ENCODE assay signal across 10 cellular contexts in the genomic region with DNA sequence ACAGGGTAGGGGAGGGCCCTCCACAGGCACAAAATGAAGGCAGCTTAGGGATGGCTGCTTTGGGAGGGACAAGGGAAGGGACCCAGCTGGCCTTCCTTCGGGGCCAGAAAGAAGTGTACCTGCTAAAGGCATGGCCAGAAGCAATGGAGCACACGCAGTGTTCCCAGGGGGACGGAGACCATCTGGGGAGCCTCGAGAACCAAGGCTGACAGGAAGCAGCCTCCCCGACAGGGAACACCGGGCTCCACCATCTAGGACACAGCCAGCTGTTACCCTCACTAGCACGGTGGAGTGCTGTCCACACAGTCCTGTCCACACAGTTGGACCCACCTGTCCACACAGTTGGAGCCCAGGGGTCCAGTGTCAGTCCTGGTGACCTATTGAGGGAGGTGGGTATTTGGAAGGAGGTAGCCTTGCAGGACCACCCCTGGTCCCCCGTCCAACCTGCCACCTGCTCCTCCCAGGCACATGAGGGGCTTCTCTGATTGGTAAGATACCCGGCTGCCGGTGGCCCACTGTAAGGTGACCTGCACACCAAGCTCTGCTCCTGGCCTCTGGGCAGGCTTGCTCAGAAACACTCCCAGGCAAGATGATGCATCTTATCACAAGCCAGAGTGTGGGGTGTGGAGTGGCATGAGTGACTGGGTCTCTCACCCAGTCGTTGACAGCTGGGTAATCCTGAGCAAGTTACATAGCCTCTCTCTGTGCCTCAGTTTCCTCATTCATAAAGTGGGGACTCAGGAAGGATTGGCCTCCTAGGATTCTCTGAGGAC. TPM values are rescaled to one million over a fixed set of nuclear protein-coding genes. Genes with fewer than 3 reads are reported as not detected.
DNase-seq lines count a peak whose midpoint lies in the region; ATAC-seq and TF ChIP-seq lines count a peak whose summit lies in the region.
"Had no signal": no experiment of that assay in that cellular context is flagged by ENCODE, and none has a peak within 500 bp of the region (broad histone marks: within the 10 kb centered on the region; RNA-seq: fewer than 3 reads in every experiment).

No MANE protein-coding gene starts in this region.

- H3K27me3 Mint-ChIP-seq in T-helper 1 cell treated with Interleukin-12 subunit alpha and Interleukin-12 subunit beta and Interleukin-4 antibody, amounts not matched to agents 30 μg/mL and 1 μg/mL, for 36 hours (ENCODE audit: low read depth) = no peaks in the 10 kb centered on the region
- H3K27me3 Mint-ChIP-seq in activated T-cell treated with anti-CD3 and anti-CD28 coated beads, Interleukin-2, amount 50 U/mL, for 72 hours (ENCODE audit: low read depth) = peaks cover 10% of the 10 kb centered on the region
- H3K27me3 Mint-ChIP-seq in stimulated activated naive CD8-positive, alpha-beta T cell treated with anti-CD3 and anti-CD28 coated beads, Interleukin-15, Interleukin-2, amounts not matched to agents 100 ng/mL and 50 ng/mL, for 24 hours = peaks cover 23% of the 10 kb centered on the region
- peaks cover 4% of the 10 kb centered on the region for H3K27me3 Mint-ChIP-seq in nephron progenitor cell (ENCODE audit: low read depth, poor library complexity)

- no peak overlapping the region for H2BK120ac ChIP-seq in mesendoderm (ENCODE audit: low read depth, low read length)

- H3K56ac ChIP-seq in mesendoderm (ENCODE audit: low read length) = no peak overlapping the region

- peak overlapping the region; percentile 79 for H3K27ac Mint-ChIP-seq in T-helper 1 cell treated with Interleukin-12 subunit alpha and Interleukin-12 subunit beta and Interleukin-4 antibody, amounts not matched to agents 30 μg/mL and 1 μg/mL, for 36 hours
- peak overlapping the region; percentile 76 for H3K27ac Mint-ChIP-seq in activated T-cell treated with anti-CD3 and anti-CD28 coated beads, Interleukin-2, amount 50 U/mL, for 72 hours
- peak overlapping the region; percentile 95 for H3K27ac Mint-ChIP-seq in stimulated activated naive CD8-positive, alpha-beta T cell treated with anti-CD3 and anti-CD28 coated beads, Interleukin-15, Interleukin-2, amounts not matched to agents 100 ng/mL and 50 ng/mL, for 24 hours
- H3K27ac Mint-ChIP-seq in nephron progenitor cell = no peak overlapping the region

- TF ChIP-seq CTCF in foreskin keratinocyte (conservative IDR thresholded peaks at IDR 0.05) (no peak), nephron progenitor cell (IDR thresholded peaks at IDR 0.05) (no peak)

- H3K4me1 ChIP-seq in foreskin keratinocyte = peaks cover 12% of the 10 kb centered on the region
- H3K4me1 ChIP-seq in mesendoderm (ENCODE audit: control insufficient read depth, low read depth, low read length) = peaks cover 6% of the 10 kb centered on the region

- H3K4me3 ChIP-seq in mesendoderm (ENCODE audit: low read length) = no peak overlapping the region
- H3K4me3 ChIP-seq: GM12878 had no signal

- ATAC-seq in activated T-cell treated with anti-CD3 and anti-CD28 coated beads, Interleukin-2, amount 50 U/mL, for 72 hours (replicated peaks in 1 of 2) = peak; percentile 61 to 65
- peak; percentile 70 for ATAC-seq in foreskin keratinocyte
- no peak for ATAC-seq in HG03521 (IDR thresholded peaks at IDR 0.05; ENCODE audit: unreplicated experiment)

- H3K18ac ChIP-seq in mesendoderm (ENCODE audit: low read length) = no peak overlapping the region

- H3K79me2 ChIP-seq in mesendoderm (ENCODE audit: control insufficient read depth, insufficient read depth, low read length) = no peaks in the 10 kb centered on the region

- DNase-seq in T-helper 1 cell (no peak), foreskin keratinocyte (no peak), mesendoderm (no peak), nephron progenitor cell (no peak)
- peak; percentile 51 to 53 for DNase-seq in activated T-cell treated with anti-CD3 and anti-CD28 coated beads, Interleukin-2, amount 50 U/mL, for 72 hours
- DNase-seq: NCI-H345 had no signal

- no peak overlapping the region for H2BK5ac ChIP-seq in mesendoderm (ENCODE audit: low read length)

- H4K5ac ChIP-seq in mesendoderm (ENCODE audit: low read length) = no peak overlapping the region

- WGBS in mesendoderm (ENCODE audit: extremely low coverage, insufficient coverage, low lambda C conversion rate) = no CpG with 5 or more reads among the region's 11 CpGs

- no peak overlapping the region for H3K23ac ChIP-seq in mesendoderm (ENCODE audit: low read length)

- H3K27ac ChIP-seq in foreskin keratinocyte (peak overlapping the region; percentile 66), mesendoderm (ENCODE audit: low read depth, low read length) (no peak overlapping the region)

- no peaks in the 10 kb centered on the region for H3K79me1 ChIP-seq in mesendoderm (ENCODE audit: low read length)

- no peaks in the 10 kb centered on the region for H3K36me3 Mint-ChIP-seq in T-helper 1 cell treated with Interleukin-12 subunit alpha and Interleukin-12 subunit beta and Interleukin-4 antibody, amounts not matched to agents 30 μg/mL and 1 μg/mL, for 36 hours (ENCODE audit: low read depth)
- no peaks in the 10 kb centered on the region for H3K36me3 Mint-ChIP-seq in activated T-cell treated with anti-CD3 and anti-CD28 coated beads, Interleukin-2, amount 50 U/mL, for 72 hours (ENCODE audit: insufficient read depth in 2 of 2)
- peaks cover 4% of the 10 kb centered on the region for H3K36me3 Mint-ChIP-seq in stimulated activated naive CD8-positive, alpha-beta T cell treated with anti-CD3 and anti-CD28 coated beads, Interleukin-15, Interleukin-2, amounts not matched to agents 100 ng/mL and 50 ng/mL, for 24 hours (ENCODE audit: low read depth)
- H3K36me3 Mint-ChIP-seq in nephron progenitor cell (ENCODE audit: low read depth) = no peaks in the 10 kb centered on the region

- no peaks in the 10 kb centered on the region for H3K9me3 Mint-ChIP-seq in T-helper 1 cell treated with Interleukin-12 subunit alpha and Interleukin-12 subunit beta and Interleukin-4 antibody, amounts not matched to agents 30 μg/mL and 1 μg/mL, for 36 hours
- H3K9me3 Mint-ChIP-seq in activated T-cell treated with anti-CD3 and anti-CD28 coated beads, Interleukin-2, amount 50 U/mL, for 72 hours = no peaks in the 10 kb centered on the region
- H3K9me3 Mint-ChIP-seq in stimulated activated naive CD8-positive, alpha-beta T cell treated with anti-CD3 and anti-CD28 coated beads, Interleukin-15, Interleukin-2, amounts not matched to agents 100 ng/mL and 50 ng/mL, for 24 hours = no peaks in the 10 kb centered on the region
- H3K9me3 Mint-ChIP-seq in nephron progenitor cell = no peaks in the 10 kb centered on the region

- no peak overlapping the region for H2BK15ac ChIP-seq in mesendoderm (replicated peaks; ENCODE audit: low read depth)

- no peak overlapping the region for H3K4me2 ChIP-seq in mesendoderm (ENCODE audit: low read length)

- H4K8ac ChIP-seq in mesendoderm (ENCODE audit: low read depth, low read length) = no peak overlapping the region

- no peak overlapping the region for H3K9ac ChIP-seq in mesendoderm (ENCODE audit: low read length)

- H3K27me3 ChIP-seq in foreskin keratinocyte = no peaks in the 10 kb centered on the region
- no peaks in the 10 kb centered on the region for H3K27me3 ChIP-seq in mesendoderm (ENCODE audit: insufficient read depth, low read length, poor library complexity)

- no peaks in the 10 kb centered on the region for H3K36me3 ChIP-seq in mesendoderm (ENCODE audit: control insufficient read depth, insufficient read depth, low read length)

- H3K4ac ChIP-seq in mesendoderm (ENCODE audit: low read depth, low read length) = no peak overlapping the region

- no peak overlapping the region for H2AK5ac ChIP-seq in mesendoderm (ENCODE audit: low read length)

- H3K4me1 Mint-ChIP-seq in T-helper 1 cell treated with Interleukin-12 subunit alpha and Interleukin-12 subunit beta and Interleukin-4 antibody, amounts not matched to agents 30 μg/mL and 1 μg/mL, for 36 hours (ENCODE audit: low read depth) = peaks cover 24% of the 10 kb centered on the region
- H3K4me1 Mint-ChIP-seq in activated T-cell treated with anti-CD3 and anti-CD28 coated beads, Interleukin-2, amount 50 U/mL, for 72 hours (ENCODE audit: low read depth) = peaks cover 79% of the 10 kb centered on the region
- peaks cover 62% of the 10 kb centered on the region for H3K4me1 Mint-ChIP-seq in stimulated activated naive CD8-positive, alpha-beta T cell treated with anti-CD3 and anti-CD28 coated beads, Interleukin-15, Interleukin-2, amounts not matched to agents 100 ng/mL and 50 ng/mL, for 24 hours (ENCODE audit: low read depth)
- peaks cover 52% of the 10 kb centered on the region for H3K4me1 Mint-ChIP-seq in nephron progenitor cell

- H3K4me3 Mint-ChIP-seq in T-helper 1 cell treated with Interleukin-12 subunit alpha and Interleukin-12 subunit beta and Interleukin-4 antibody, amounts not matched to agents 30 μg/mL and 1 μg/mL, for 36 hours = no peak overlapping the region
- H3K4me3 Mint-ChIP-seq in activated T-cell treated with anti-CD3 and anti-CD28 coated beads, Interleukin-2, amount 50 U/mL, for 72 hours = peak overlapping the region; percentile 42 to 64
- peak overlapping the region; percentile 77 for H3K4me3 Mint-ChIP-seq in stimulated activated naive CD8-positive, alpha-beta T cell treated with anti-CD3 and anti-CD28 coated beads, Interleukin-15, Interleukin-2, amounts not matched to agents 100 ng/mL and 50 ng/mL, for 24 hours
- H3K4me3 Mint-ChIP-seq in nephron progenitor cell = no peak overlapping the region

RNA-seq across cellular contexts. Expression of gene AFAP1, which starts 20.5 kb away (rescaled TPM):
- total RNA-seq in activated T-cell treated with anti-CD3 and anti-CD28 coated beads, Interleukin-2, amount 50 U/mL, for 72 hours = 10 to 100 TPM; 30.6 to 49.3 TPM
- total RNA-seq in foreskin keratinocyte = 21.3 and 35.9 TPM in 2 replicates
- polyA plus RNA-seq in foreskin keratinocyte = 6.1 and 8.6 TPM in 2 replicates
- 11.2 TPM for polyA plus RNA-seq in mesendoderm (2013, experiment 1 of 2)
- 11.4 TPM for polyA plus RNA-seq in mesendoderm (2013, experiment 2 of 2)

Comparison
In these comparisons a context has a peak if more than half of its experiments do, and no peak if none do; other contexts are left out.
1. H3K4me3 Mint-ChIP-seq: peak in activated T-cell treated with anti-CD3 and anti-CD28 coated beads, Interleukin-2, amount 50 U/mL, for 72 hours (2 of 2) and stimulated activated naive CD8-positive, alpha-beta T cell treated with anti-CD3 and anti-CD28 coated beads, Interleukin-15, Interleukin-2, amounts not matched to agents 100 ng/mL and 50 ng/mL, for 24 hours (single experiment); none in T-helper 1 cell treated with Interleukin-12 subunit alpha and Interleukin-12 subunit beta and Interleukin-4 antibody, amounts not matched to agents 30 μg/mL and 1 μg/mL, for 36 hours (single experiment) and nephron progenitor cell (single experiment).
2. DNase-seq: peak in activated T-cell treated with anti-CD3 and anti-CD28 coated beads, Interleukin-2, amount 50 U/mL, for 72 hours (2 of 2); none in T-helper 1 cell (0 of 5), foreskin keratinocyte (0 of 2), mesendoderm (single experiment) and nephron progenitor cell (single experiment).